In genomic region chr6:6749791-6750434, GRCh38 we compare ENCODE assay signal across 8 cellular contexts.
A peak's percentile ranks its signal among the peaks of the same experiment; 100 is the strongest.
DNase-seq lines count a peak whose midpoint lies in the region; ATAC-seq, FAIRE-seq and TF ChIP-seq lines count a peak whose summit lies in the region.

No MANE protein-coding gene starts in this region.

- H3K4me3 ChIP-seq in A549 (no peak overlapping the region), epithelial cell of esophagus (ENCODE audit: low read length) (no peak overlapping the region), mucosa of rectum (ENCODE audit: low read length in 2 of 2) (no peak overlapping the region), stomach smooth muscle (ENCODE audit: low read length in 2 of 2) (peak overlapping the region; percentile 6 to 49)

- no peak for TF ChIP-seq RAD21 in A549 (conservative IDR thresholded peaks at IDR 0.05 in 1 of 2, IDR thresholded peaks at IDR 0.05 in 1 of 2)

- TF ChIP-seq CTCF in A549 (IDR thresholded peaks at IDR 0.05) (no peak), VCaP (conservative IDR thresholded peaks at IDR 0.05) (no peak), epithelial cell of esophagus (IDR thresholded peaks at IDR 0.05; ENCODE audit: insufficient read depth, low read depth, low read length, missing control alignments) (no peak)

- 24% methylated on average over 8 of the region's 16 CpGs for WGBS in A549 (ENCODE audit: missing lambda C conversion rate)

- H3K4me1 ChIP-seq in A549 (peaks cover 23% of the 10 kb centered on the region), mucosa of rectum (ENCODE audit: control insufficient read depth in 2 of 2, insufficient read depth in 2 of 2, low read length in 2 of 2) (peaks cover 34 to 46% of the 10 kb centered on the region in 2 donors), stomach smooth muscle (ENCODE audit: control insufficient read depth, insufficient read depth, low read length) (peaks cover 29% of the 10 kb centered on the region)

- DNase-seq in A549 (ENCODE audit: low read depth in 1 of 2, low spot score in 1 of 2): peak; percentile 48 to 72
- peak; percentile 60 for DNase-seq in HT-29 (ENCODE audit: low spot score)
- peak; percentile 84 for DNase-seq in epithelial cell of esophagus (ENCODE audit: low read depth)
- DNase-seq in NCI-H1105 (lab: John Stamatoyannopoulos, UW): no peak

- no peak for TF ChIP-seq POLR2A in A549 (IDR thresholded peaks at IDR 0.05; ENCODE audit: low read length)

- TF ChIP-seq EP300 in A549 (IDR thresholded peaks at IDR 0.05): no peak

- H3K9ac ChIP-seq in mucosa of rectum (ENCODE audit: low read depth in 1 of 2, low read length in 2 of 2) (peak overlapping the region; percentile 52 to 56), stomach smooth muscle (ENCODE audit: low read length in 2 of 2) (no peak overlapping the region)

- H3K27ac ChIP-seq in A549: peak overlapping the region; percentile 61 to 88
- H3K27ac ChIP-seq in VCaP: peak overlapping the region; percentile 76
- peak overlapping the region; percentile 81 to 83 for H3K27ac ChIP-seq in mucosa of rectum (ENCODE audit: low read depth in 2 of 2, low read length in 2 of 2)
- peak overlapping the region; percentile 31 for H3K27ac ChIP-seq in stomach smooth muscle (ENCODE audit: low read length)

- no peaks in the 10 kb centered on the region for H3K36me3 ChIP-seq in mucosa of rectum (ENCODE audit: control insufficient read depth in 2 of 2, insufficient read depth in 2 of 2, low read length in 2 of 2)
- H3K36me3 ChIP-seq in stomach smooth muscle (ENCODE audit: control insufficient read depth in 2 of 2, insufficient read depth in 2 of 2, low read length in 2 of 2): no peaks in the 10 kb centered on the region

- no peak for FAIRE-seq in A549 (lab: Jason Lieb, UNC)

- POLR2A ChIA-PET in A549 (lab: Yijun Ruan, JAX): no interaction called here

- peak overlapping the region; percentile 73 for H3K4me2 ChIP-seq in A549

- ATAC-seq in A549 (peak; percentile 96 to 97), HG02870 (IDR thresholded peaks at IDR 0.05; ENCODE audit: unreplicated experiment) (no peak)

- H3K27me3 ChIP-seq in mucosa of rectum (ENCODE audit: control insufficient read depth in 2 of 2, insufficient read depth in 2 of 2, low read length in 2 of 2): no peaks in the 10 kb centered on the region
- H3K27me3 ChIP-seq in stomach smooth muscle (ENCODE audit: control insufficient read depth in 1 of 2, insufficient read depth in 2 of 2, low read length in 2 of 2): no peaks in the 10 kb centered on the region

- H3K9me3 ChIP-seq in A549 (no peaks in the 10 kb centered on the region), mucosa of rectum (ENCODE audit: control insufficient read depth in 2 of 2, low read length in 2 of 2) (no peaks in the 10 kb centered on the region), stomach smooth muscle (ENCODE audit: control insufficient read depth in 2 of 2, low read length in 2 of 2) (no peaks in the 10 kb centered on the region)

- CTCF ChIA-PET in A549 (lab: Yijun Ruan, JAX): interaction anchor here (0.7 to 1.7 kb wide), 3 partner anchors 9 to 151 kb away, joined by 3 to 8 read pairs (median 6); no protein-coding TSS in a partner anchor

TF ChIP-seq in A549, 52 proteins besides CTCF, POLR2A, EP300 and RAD21:
- TF ChIP-seq TFCP2L1 (CRISPR knock-in tag; IDR thresholded peaks at IDR 0.05): no peak
- peak; percentile 53 for TF ChIP-seq FOSL2 (IDR thresholded peaks at IDR 0.05)
- TF ChIP-seq FOSL2 (CRISPR knock-in tag; IDR thresholded peaks at IDR 0.05): peak; percentile 70

Comparison
In these comparisons a context has a peak if more than half of its experiments do, and no peak if none do; other contexts are left out.
1. H3K27ac ChIP-seq: peak in every context shown above with its lines; median percentile 82 in mucosa of rectum; 76 in VCaP; 74 in A549; 31 in stomach smooth muscle.
2. H3K4me3 ChIP-seq: peak in stomach smooth muscle (2 of 2); none in A549 (single experiment), epithelial cell of esophagus (single experiment) and mucosa of rectum (0 of 2).
3. H3K9ac ChIP-seq: peak in mucosa of rectum (2 of 2); none in stomach smooth muscle (0 of 2).